In genomic region chr1:39301606-39302005, GRCh38 we compare ENCODE assay signal across 24 cellular contexts.
"Had no signal": no experiment of that assay in that cellular context is flagged by ENCODE, and none has a peak within 500 bp of the region (broad histone marks: within the 10 kb centered on the region; RNA-seq: fewer than 3 reads in every experiment).

No MANE protein-coding gene starts in this region.

- DNase-seq: activated B cell treated with CpG ODN at 0.5 μM for 24 hours; activated CD4-positive, alpha-beta T cell treated with anti-CD3 and anti-CD28 coated beads for 36 hours; activated CD4-positive, alpha-beta T cell treated with anti-CD3 and anti-CD28 coated beads, Interleukin-2, amount 50 U/mL, for 4 hours; activated CD8-positive, alpha-beta memory T cell treated with anti-CD3 and anti-CD28 coated beads for 24 hours; activated CD8-positive, alpha-beta memory T cell treated with anti-CD3 and anti-CD28 coated beads, Interleukin-2, amount 50 U/mL, for 4 hours; activated naive CD4-positive, alpha-beta T cell; activated T-cell treated with anti-CD3 and anti-CD28 coated beads, Interleukin-2, amount 50 U/mL, for 24 hours; amygdala; body of pancreas; dermis blood vessel endothelial cell; effector CD8-positive, alpha-beta T cell; erythroblast; heart right ventricle; kidney; lower lobe of right lung; naive thymus-derived CD8-positive, alpha-beta T cell; stimulated activated CD4-positive, alpha-beta T cell treated with anti-CD3 and anti-CD28 coated beads, Interleukin-2, amount 100 ng/mL, for 48 hours; stimulated activated naive CD4-positive, alpha-beta T cell; T1000 had no signal

- ATAC-seq: activated CD4-positive, alpha-beta T cell treated with anti-CD3 and anti-CD28 coated beads for 36 hours; activated T-helper 17 cell treated with anti-CD3 and anti-CD28 coated beads, Interleukin-2, amount 50 U/mL, for 72 hours; body of pancreas; heart right ventricle; lower lobe of right lung; naive thymus-derived CD8-positive, alpha-beta T cell; sciatic nerve had no signal

- H3K4me3 ChIP-seq: body of pancreas, heart right ventricle, lower lobe of right lung, neural progenitor cell, thoracic aorta, vagina had no signal
